Comparison of ENCODE assay signal across 8 cellular contexts in the genomic region with DNA sequence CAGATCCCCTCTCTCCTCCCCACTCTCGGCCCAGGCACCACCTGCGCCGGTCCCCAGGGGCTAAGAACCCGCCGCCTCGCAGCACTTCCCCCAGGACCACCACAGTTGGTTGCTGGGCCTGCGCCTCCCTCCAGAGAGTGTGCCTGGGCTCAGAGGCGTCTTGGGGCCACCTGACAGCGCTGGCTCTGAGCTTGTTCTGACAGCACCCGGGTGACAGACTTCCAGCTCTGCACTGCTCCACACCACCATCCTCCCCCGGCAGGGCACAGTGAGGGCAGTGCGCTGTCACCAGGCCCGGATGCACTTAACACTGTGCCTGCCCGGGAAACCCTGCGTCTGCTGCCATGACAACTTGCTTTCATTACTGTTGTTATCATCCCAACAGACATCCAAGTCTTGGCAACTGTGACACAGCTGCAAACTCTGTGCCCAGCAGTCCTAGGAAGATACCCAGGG. TPM values are rescaled to one million over a fixed set of nuclear protein-coding genes. Genes with fewer than 3 reads are reported as not detected.
DNase-seq lines count a peak whose midpoint lies in the region; ATAC-seq and TF ChIP-seq lines count a peak whose summit lies in the region.

No MANE protein-coding gene starts in this region.

- H3K27me3 Mint-ChIP-seq in nephron (ENCODE audit: low read depth), result peaks cover 4% of the 10 kb centered on the region

- no peaks in the 10 kb centered on the region for H3K9me3 Mint-ChIP-seq in nephron

- ATAC-seq in activated CD4-positive, CD25-positive, alpha-beta regulatory T cell treated with anti-CD3 and anti-CD28 coated beads, Interleukin-2, amount 50 U/mL, for 24 hours, result peak; percentile 81 to 89
- no peak for ATAC-seq in HG02852 (IDR thresholded peaks at IDR 0.05; ENCODE audit: unreplicated experiment)
- no peak for ATAC-seq in HG02798 (IDR thresholded peaks at IDR 0.05; ENCODE audit: poor library complexity, unreplicated experiment)

- peaks cover 10% of the 10 kb centered on the region for H3K4me1 Mint-ChIP-seq in nephron

- H3K36me3 ChIP-seq in GM06990 (ENCODE audit: control insufficient read depth, insufficient read depth, low read length), result no peaks in the 10 kb centered on the region

- H3K4me3 Mint-ChIP-seq in nephron, result peak overlapping the region in 2 of 3 experiments; percentile 21 to 68

- H3K4me3 ChIP-seq in GM06990 (replicated peaks; ENCODE audit: low read depth, low read length), result no peak overlapping the region

- H3K27me3 ChIP-seq in GM06990 (replicated peaks; ENCODE audit: control insufficient read depth, insufficient read depth, low read length), result no peaks in the 10 kb centered on the region

- TF ChIP-seq CTCF in GM06990 (IDR thresholded peaks at IDR 0.05; ENCODE audit: insufficient read depth, low read length, poor library complexity, severe bottlenecking) (no peak), nephron (IDR thresholded peaks at IDR 0.05; ENCODE audit: unreplicated experiment in 3 of 3) (no peak)

- peak overlapping the region in 2 of 3 experiments; percentile 34 to 55 for H3K27ac Mint-ChIP-seq in nephron

- no peaks in the 10 kb centered on the region for H3K36me3 Mint-ChIP-seq in nephron (ENCODE audit: low read depth)

- DNase-seq in GM06990 (ENCODE audit: extremely low read depth, insufficient read length) (peak; percentile 55), HUDEP-2 (lab: John Stamatoyannopoulos, UW; ENCODE audit: unreplicated experiment in 76 of 76) (peak in 39 of 76 experiments; percentile 7 to 55 (median 27)), A172 (ENCODE audit: low spot score) (no peak)
- peak; percentile 26 for DNase-seq in effector CD8-positive, alpha-beta T cell (lab: John Stamatoyannopoulos, UW)

RNA-seq across cellular contexts. Expression of gene BRF1, which starts 6.6 kb away (rescaled TPM):
- total RNA-seq in A172 (2014; rRNA removed; shearing (Covaris generic)), result 12.0 and 16.2 TPM in 2 replicates

RNA-seq across cellular contexts. Expression of gene PACS2, which starts 20.4 kb away (rescaled TPM):
- 29.8 and 35.9 TPM in 2 replicates for total RNA-seq in A172 (2014; rRNA removed; shearing (Covaris generic))

RNA-seq across cellular contexts. Expression of gene BTBD6, which starts 45.8 kb away (rescaled TPM):
- not detected in 2 replicates for total RNA-seq in A172 (2014; rRNA removed; shearing (Covaris generic))

Comparison
In these comparisons a context has a peak if more than half of its experiments do, and no peak if none do; other contexts are left out.
1. ATAC-seq: peak in activated CD4-positive, CD25-positive, alpha-beta regulatory T cell treated with anti-CD3 and anti-CD28 coated beads, Interleukin-2, amount 50 U/mL, for 24 hours (2 of 2); none in HG02852 (single experiment) and HG02798 (single experiment).